In genomic region chrX:153735274-153735673, GRCh38 we compare ENCODE assay signal across 15 cellular contexts.
DNase-seq lines count a peak whose midpoint lies in the region; ATAC-seq and TF ChIP-seq lines count a peak whose summit lies in the region.
"Had no signal": no experiment of that assay in that cellular context is flagged by ENCODE, and none has a peak within 500 bp of the region (broad histone marks: within the 10 kb centered on the region; RNA-seq: fewer than 3 reads in every experiment).

No MANE protein-coding gene starts in this region.

- DNase-seq in CD1c-positive myeloid dendritic cell (ENCODE audit: extremely low spot score) (peak; percentile 11), NCI-H526 (lab: John Stamatoyannopoulos, UW) (peak; percentile 31 to 52), choroid plexus epithelial cell (ENCODE audit: low read depth) (peak; percentile 8), NOMO-1 (lab: John Stamatoyannopoulos, UW; ENCODE audit: unreplicated experiment in 2 of 2) (no peak)
- no peak for DNase-seq in activated CD8-positive, alpha-beta memory T cell treated with anti-CD3 and anti-CD28 coated beads, Interleukin-2, amount 50 U/mL, for 48 hours
- DNase-seq: activated CD4-positive, alpha-beta T cell treated with anti-CD3 and anti-CD28 coated beads for 1 hour; heart left ventricle; KBM-7; NCI-H2227 treated with DMSO at 0.1 percent for 48 hours; occipital lobe; Right ventricle myocardium superior; stimulated activated CD4-positive, alpha-beta T cell treated with anti-CD3 and anti-CD28 coated beads, Interleukin-12 subunit alpha, Interleukin-12 subunit beta, amount 100 ng/mL, for 4 hours had no signal

- H3K4me3 ChIP-seq in choroid plexus epithelial cell (ENCODE audit: low read depth, low read length) = no peak overlapping the region
- H3K4me3 ChIP-seq: heart left ventricle had no signal

- no peak for ATAC-seq in GM21786 (IDR thresholded peaks at IDR 0.05; ENCODE audit: unreplicated experiment)
- no peak for ATAC-seq in GM19023 (IDR thresholded peaks at IDR 0.05; ENCODE audit: unreplicated experiment)
- ATAC-seq: heart left ventricle had no signal

- TF ChIP-seq CTCF in GM12874 (IDR thresholded peaks at IDR 0.05; ENCODE audit: insufficient read depth, low read depth, low read length) = peak; percentile 5; the same call in 1 of the 2 replicates
- TF ChIP-seq CTCF in choroid plexus epithelial cell (conservative IDR thresholded peaks at IDR 0.05; ENCODE audit: low read depth, low read length) = peak; percentile 18

Comparison
In these comparisons a context has a peak if more than half of its experiments do, and no peak if none do; other contexts are left out.
1. DNase-seq: peak in CD1c-positive myeloid dendritic cell (single experiment), NCI-H526 (2 of 2) and choroid plexus epithelial cell (single experiment); none in NOMO-1 (0 of 2) and activated CD8-positive, alpha-beta memory T cell treated with anti-CD3 and anti-CD28 coated beads, Interleukin-2, amount 50 U/mL, for 48 hours (single experiment).